ENCODE assay signal across 26 cellular contexts in genomic region chr2:222698276-222698675, GRCh38. TPM values are rescaled to one million over a fixed set of nuclear protein-coding genes. Genes with fewer than 3 reads are reported as not detected.
DNase-seq lines count a peak whose midpoint lies in the region; ATAC-seq, FAIRE-seq and TF ChIP-seq lines count a peak whose summit lies in the region.
"Had no signal": no experiment of that assay in that cellular context is flagged by ENCODE, and none has a peak within 500 bp of the region (broad histone marks: within the 10 kb centered on the region; RNA-seq: fewer than 3 reads in every experiment).

No MANE protein-coding gene starts in this region.

- H3K4me3 Mint-ChIP-seq in endothelial cell (ENCODE audit: unreplicated experiment) = no peak overlapping the region
- H3K4me3 Mint-ChIP-seq: CD14-positive monocyte; CD4-positive, alpha-beta T cell; CD8-positive, alpha-beta memory T cell; GM23338; H9; HFFc6 had no signal

- DNase-seq in HT1080 (ENCODE audit: low read depth) (peak; percentile 8), endothelial cell (ENCODE audit: low spot score) (no peak), iris pigment epithelial cell (ENCODE audit: low read depth) (peak; percentile 28), GM12891 (ENCODE audit: insufficient read length, low spot score) (no peak), T-helper 2 cell (no peak)
- DNase-seq: 8988T; ACHN; AML-193; BE2C; CD4-positive, alpha-beta T cell; CD8-positive, alpha-beta memory T cell; DMS 273 treated with DMSO at 0.1 percent for 48 hours; DMS79; H9; HFFc6 had no signal

- TF ChIP-seq POLR2A in GM12891 (IDR thresholded peaks at IDR 0.05; ENCODE audit: low read depth, low read length) = no peak

- peak overlapping the region; percentile 86 for H3K27ac Mint-ChIP-seq in endothelial cell (ENCODE audit: unreplicated experiment)
- H3K27ac Mint-ChIP-seq: CD14-positive monocyte; CD4-positive, alpha-beta T cell; CD8-positive, alpha-beta memory T cell; GM23338; HFFc6 had no signal

- H3K36me3 Mint-ChIP-seq in endothelial cell (ENCODE audit: low read depth, unreplicated experiment) = no peaks in the 10 kb centered on the region
- H3K36me3 Mint-ChIP-seq: CD8-positive, alpha-beta memory T cell had no signal

- no peak for FAIRE-seq in GM12891 (lab: Jason Lieb, UNC)
- FAIRE-seq: A549, D721Med, G401.6, GM19239 had no signal

- TF ChIP-seq CTCF in endothelial cell (IDR thresholded peaks at IDR 0.05; ENCODE audit: unreplicated experiment) = no peak

- H3K9me3 Mint-ChIP-seq in endothelial cell (ENCODE audit: unreplicated experiment) = no peaks in the 10 kb centered on the region
- H3K9me3 Mint-ChIP-seq: CD4-positive, alpha-beta T cell; CD8-positive, alpha-beta memory T cell; HFFc6 had no signal

- H3K4me1 Mint-ChIP-seq in endothelial cell (ENCODE audit: unreplicated experiment) = peaks cover 18% of the 10 kb centered on the region

- ATAC-seq in GM21737 (IDR thresholded peaks at IDR 0.05; ENCODE audit: unreplicated experiment) (no peak), HG03571 (IDR thresholded peaks at IDR 0.05; ENCODE audit: unreplicated experiment) (no peak)
- ATAC-seq: A549, GM23338, HCT116 had no signal

- H3K27me3 Mint-ChIP-seq in endothelial cell (ENCODE audit: unreplicated experiment) = peaks cover 4% of the 10 kb centered on the region

TF ChIP-seq in GM12891, 5 proteins besides CTCF, POLR2A, EP300 and RAD21:
- TF ChIP-seq SPI1 (IDR thresholded peaks at IDR 0.05; ENCODE audit: low read depth, low read length) (no peak), POU2F2 (IDR thresholded peaks at IDR 0.05; ENCODE audit: low read depth, low read length) (no peak), TAF1 (IDR thresholded peaks at IDR 0.05; ENCODE audit: low read depth, low read length) (no peak), POLR2AphosphoS5 (IDR thresholded peaks at IDR 0.05; ENCODE audit: low read depth, low read length) (no peak), PAX5 (IDR thresholded peaks at IDR 0.05; ENCODE audit: insufficient read depth, low read length, severe bottlenecking) (no peak)
TF ChIP-seq in GM12891: peak in this region for 0.

RNA-seq across cellular contexts. Expression of gene MOGAT1, which starts 26.8 kb away (rescaled TPM):
- total RNA-seq in HT1080 (2014; rRNA removed; shearing (Covaris generic)) = not detected in 2 replicates
- polyA plus RNA-seq in HT1080 (2015; cell fraction: cytosol; rRNA removed) = not detected in 2 replicates
- polyA plus RNA-seq in HT1080 (2015; cell fraction: nucleus; rRNA removed) = not detected in 2 replicates
- total RNA-seq in endothelial cell (ENCODE audit: unreplicated experiment) = 0.26 TPM
- polyA plus RNA-seq in GM12891 (2012; ENCODE audit: low read depth, missing spikeins) = not detected
- total RNA-seq: CD4-positive, alpha-beta T cell; CD8-positive, alpha-beta memory T cell; Daoy; H4; H9; HFFc6 had no signal
- polyA plus RNA-seq: A549; CD14-positive monocyte; CD8-positive, alpha-beta memory T cell had no signal

RNA-seq across cellular contexts. Expression of gene FARSB, which starts 42.4 kb away (rescaled TPM):
- 38.5 and 50.9 TPM in 2 replicates for total RNA-seq in HT1080 (2014; rRNA removed; shearing (Covaris generic))
- 62.6 and 69.5 TPM in 2 replicates for polyA plus RNA-seq in HT1080 (2015; cell fraction: cytosol; rRNA removed)
- polyA plus RNA-seq in HT1080 (2015; cell fraction: nucleus; rRNA removed) = 82.3 and 88.6 TPM in 2 replicates
- 11.9 TPM for total RNA-seq in endothelial cell (ENCODE audit: unreplicated experiment)
- polyA plus RNA-seq in GM12891 (2012; ENCODE audit: low read depth, missing spikeins) = 34.2 TPM

Comparison
In these comparisons a context has a peak if more than half of its experiments do, and no peak if none do; other contexts are left out.
1. DNase-seq: peak in HT1080 (single experiment) and iris pigment epithelial cell (single experiment); none in endothelial cell (single experiment), GM12891 (single experiment) and T-helper 2 cell (0 of 5).